Comparison of ENCODE assay signal across 15 cellular contexts in the genomic region with DNA sequence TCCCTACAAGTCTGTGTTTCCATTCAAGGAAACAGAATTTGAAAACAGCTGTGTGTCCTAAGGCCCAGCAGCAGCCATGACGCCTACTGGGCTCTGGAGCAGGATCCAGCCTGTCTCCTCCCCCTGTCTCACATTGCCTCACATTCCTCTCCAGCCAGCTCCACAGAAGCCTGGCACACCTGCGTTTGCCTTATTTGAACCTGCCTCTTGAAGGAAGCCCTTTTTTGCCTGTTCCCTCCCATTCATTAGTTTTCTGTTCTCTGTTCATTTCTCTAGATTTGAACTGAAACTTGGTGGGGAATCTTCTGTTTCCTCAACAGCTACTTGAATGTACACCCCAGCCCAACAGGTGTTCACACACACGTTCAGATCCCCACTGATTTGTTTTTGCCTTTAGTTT.
DNase-seq lines count a peak whose midpoint lies in the region; ATAC-seq and TF ChIP-seq lines count a peak whose summit lies in the region.
"Had no signal": no experiment of that assay in that cellular context is flagged by ENCODE, and none has a peak within 500 bp of the region (broad histone marks: within the 10 kb centered on the region; RNA-seq: fewer than 3 reads in every experiment).

No MANE protein-coding gene starts in this region.

- no peaks in the 10 kb centered on the region for H4K20me1 ChIP-seq in KMS-11 (ENCODE audit: insufficient read depth)

- peak; percentile 59 for ATAC-seq in GM18873 (IDR thresholded peaks at IDR 0.05; ENCODE audit: low FRiP score, unreplicated experiment)
- ATAC-seq in GM21786 (IDR thresholded peaks at IDR 0.05; ENCODE audit: unreplicated experiment): peak; percentile 55
- ATAC-seq: natural killer cell, PC-3 had no signal

- H3K27me3 ChIP-seq in KMS-11 (ENCODE audit: insufficient read depth, low read depth): no peaks in the 10 kb centered on the region
- H3K27me3 ChIP-seq: sigmoid colon had no signal

- peak overlapping the region; percentile 62 for H3K27ac ChIP-seq in KMS-11
- H3K27ac ChIP-seq: sigmoid colon had no signal

- DNase-seq in left kidney (ENCODE audit: low read depth, low spot score): peak; percentile 20
- no peak for DNase-seq in activated CD4-positive, alpha-beta T cell treated with anti-CD3 and anti-CD28 coated beads for 48 hours
- DNase-seq in NCI-H526 treated with DMSO at 0.1 percent for 48 hours (lab: John Stamatoyannopoulos, UW): no peak
- DNase-seq in NCI-H446 treated with DMSO at 0.1 percent for 48 hours (lab: John Stamatoyannopoulos, UW): no peak
- no peak for DNase-seq in NK-92 treated with Interleukin-12 subunit alpha and Interleukin-12 subunit beta, amount 100 ng/mL, for 24 hours (lab: John Stamatoyannopoulos, UW)
- DNase-seq: activated CD4-positive, alpha-beta T cell treated with anti-CD3 and anti-CD28 coated beads, Interleukin-2, amount 10 ng/mL, durations not matched to agents 7 days and 5 days; DMS79; effector CD4-positive, alpha-beta T cell; natural killer cell; PC-3; sigmoid colon; T-helper 1 cell had no signal

- peak overlapping the region; percentile 94 for H3K4me2 ChIP-seq in KMS-11

- peak overlapping the region; percentile 25; the same call in 1 of the 2 replicates for H2AFZ ChIP-seq in KMS-11 (ENCODE audit: low read depth)

- H3K4me3 ChIP-seq in KMS-11 (IDR thresholded peaks at IDR 0.05; ENCODE audit: insufficient read depth, low read depth, low read length): no peak overlapping the region
- H3K4me3 ChIP-seq: sigmoid colon had no signal

- H3K79me2 ChIP-seq in KMS-11 (ENCODE audit: insufficient read depth, low read depth): no peaks in the 10 kb centered on the region

- TF ChIP-seq CTCF in KMS-11 (conservative IDR thresholded peaks at IDR 0.05; ENCODE audit: low read depth, low read length): no peak

- H3K36me3 ChIP-seq in KMS-11 (ENCODE audit: insufficient read depth): no peaks in the 10 kb centered on the region
- H3K36me3 ChIP-seq: sigmoid colon had no signal

- H3K9ac ChIP-seq in KMS-11: peak overlapping the region; percentile 9; the same call in 1 of the 2 replicates

- H3K4me1 ChIP-seq in KMS-11 (ENCODE audit: low read depth, poor library complexity, severe bottlenecking): peaks cover 79% of the 10 kb centered on the region
